Comparison of ENCODE assay signal across 25 cellular contexts in the genomic region with DNA sequence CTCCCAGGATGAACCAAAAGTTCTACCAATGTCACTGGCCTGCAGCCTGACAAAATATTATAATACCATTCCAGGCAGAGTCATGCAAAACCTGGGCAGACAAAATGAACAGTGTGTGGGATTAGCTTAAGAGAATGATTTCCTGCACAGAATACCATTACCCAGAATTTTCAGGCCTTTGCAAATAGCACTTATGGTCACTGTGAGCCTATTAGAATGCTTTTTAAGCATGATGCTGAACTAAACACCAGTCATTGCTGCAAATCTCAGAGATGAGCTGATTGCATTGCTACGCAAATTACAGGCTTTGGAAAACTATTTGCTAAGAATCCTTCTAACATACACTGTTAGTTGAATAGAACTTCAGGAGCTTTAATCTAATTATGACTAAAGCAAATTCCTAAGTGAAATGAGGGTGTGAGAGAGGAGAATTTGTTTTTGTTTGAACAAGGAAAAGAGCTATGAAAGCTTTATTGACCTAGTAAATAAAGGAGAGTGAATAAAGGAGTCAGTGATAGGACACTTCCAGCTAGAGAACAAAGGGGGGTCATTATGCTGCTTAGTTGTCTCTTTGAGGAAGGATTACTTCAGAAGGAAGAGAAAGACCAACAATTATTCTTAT.
DNase-seq lines count a peak whose midpoint lies in the region; ATAC-seq, FAIRE-seq and TF ChIP-seq lines count a peak whose summit lies in the region.
"Had no signal": no experiment of that assay in that cellular context is flagged by ENCODE, and none has a peak within 500 bp of the region (broad histone marks: within the 10 kb centered on the region; RNA-seq: fewer than 3 reads in every experiment).

No MANE protein-coding gene starts in this region.

- H3K36me3 ChIP-seq in ectodermal cell (ENCODE audit: control insufficient read depth, insufficient read depth, low read length): no peaks in the 10 kb centered on the region
- H3K36me3 ChIP-seq in colonic mucosa: no peaks in the 10 kb centered on the region
- H3K36me3 ChIP-seq: ovary, thoracic aorta had no signal

- no peaks in the 10 kb centered on the region for H3K27me3 ChIP-seq in ectodermal cell (ENCODE audit: control insufficient read depth, insufficient read depth, low read length, poor library complexity, severe bottlenecking)
- no peaks in the 10 kb centered on the region for H3K27me3 ChIP-seq in colonic mucosa
- H3K27me3 ChIP-seq: ovary had no signal

- intact Hi-C loops in colonic mucosa (cut with DNase I): no loop called here

- TF ChIP-seq CTCF in nephron progenitor cell (IDR thresholded peaks at IDR 0.05) (no peak), colonic mucosa (IDR thresholded peaks at IDR 0.05) (no peak)

- 29% methylated on average over 1 of the region's 1 CpG; no CpG with 5 or more reads in 1 of the 2 experiments for WGBS in ectodermal cell, 2 experiments

- DNase-seq in EH (ENCODE audit: low read depth): peak; percentile 9
- peak; percentile 34 to 61 for DNase-seq in NCI-H1930 (lab: John Stamatoyannopoulos, UW)
- DNase-seq in nephron progenitor cell: no peak
- DNase-seq in HTR-8/SVneo (ENCODE audit: insufficient read length, low spot score): no peak
- no peak for DNase-seq in erythroblast (lab: John Stamatoyannopoulos, UW)
- no peak for DNase-seq in colonic mucosa
- DNase-seq: ACHN; activated CD4-positive, alpha-beta T cell treated with anti-CD3 and anti-CD28 coated beads for 4 hours; activated naive CD4-positive, alpha-beta T cell treated with anti-CD3 and anti-CD28 coated beads, Interleukin-2, amount 10 ng/mL, durations not matched to agents 7 days and 5 days; activated T-cell treated with anti-CD3 and anti-CD28 coated beads, Interleukin-2, amount 50 U/mL, for 72 hours; anterior cingulate cortex; C1 segment of cervical spinal cord; cerebellar nuclear complex; effector CD8-positive, alpha-beta T cell; MV-4-11; NCI-H2107; NCI-H510A treated with DMSO at 0.1 percent for 48 hours; ovary; Right ventricle myocardium superior; stimulated activated naive B cell treated with anti-CD40 and anti-IgM and Interleukin-4, amounts not matched to agents 10 μg/mL and 1 μg/mL and 100 μg/mL, for 72 hours; SW 1271 had no signal

- H3K27ac ChIP-seq in ectodermal cell (ENCODE audit: insufficient read depth, low read depth, low read length, poor library complexity, severe bottlenecking): peak overlapping the region; percentile 62
- no peak overlapping the region for H3K27ac ChIP-seq in colonic mucosa
- H3K27ac ChIP-seq: ovary, thoracic aorta had no signal

- H3K9ac ChIP-seq in colonic mucosa (ENCODE audit: low read depth in 2 of 2, low read length in 2 of 2): no peak overlapping the region

- peaks cover 12% of the 10 kb centered on the region for H3K9me3 Mint-ChIP-seq in nephron progenitor cell
- H3K9me3 Mint-ChIP-seq: activated naive CD4-positive, alpha-beta T cell treated with anti-CD3 and anti-CD28 coated beads, Interleukin-2, amount 10 ng/mL, durations not matched to agents 7 days and 5 days; activated T-cell treated with anti-CD3 and anti-CD28 coated beads, Interleukin-2, amount 50 U/mL, for 72 hours; stimulated activated naive B cell treated with anti-CD40 and anti-IgM and Interleukin-4, amounts not matched to agents 10 μg/mL and 1 μg/mL and 100 μg/mL, for 72 hours had no signal

- H3K4me1 ChIP-seq in ectodermal cell (ENCODE audit: control insufficient read depth, insufficient read depth, low read length): peaks cover 21% of the 10 kb centered on the region
- no peaks in the 10 kb centered on the region for H3K4me1 ChIP-seq in colonic mucosa

- ATAC-seq in HG02623 (IDR thresholded peaks at IDR 0.05; ENCODE audit: unreplicated experiment): no peak
- ATAC-seq: activated T-cell treated with anti-CD3 and anti-CD28 coated beads, Interleukin-2, amount 50 U/mL, for 72 hours; K562; stimulated activated naive B cell treated with anti-CD40 and anti-IgM and Interleukin-4, amounts not matched to agents 10 μg/mL and 1 μg/mL and 100 μg/mL, for 72 hours had no signal

- no peaks in the 10 kb centered on the region for H3K9me3 ChIP-seq in ectodermal cell (ENCODE audit: control insufficient read depth, low read length)
- no peaks in the 10 kb centered on the region for H3K9me3 ChIP-seq in colonic mucosa
- H3K9me3 ChIP-seq: ovary, thoracic aorta had no signal

- FAIRE-seq in HTR-8/SVneo (lab: Jason Lieb, UNC): no peak
- FAIRE-seq: K562 had no signal

- H3K27ac Mint-ChIP-seq in nephron progenitor cell: peak overlapping the region; percentile 16
- H3K27ac Mint-ChIP-seq: activated naive CD4-positive, alpha-beta T cell treated with anti-CD3 and anti-CD28 coated beads, Interleukin-2, amount 10 ng/mL, durations not matched to agents 7 days and 5 days; activated T-cell treated with anti-CD3 and anti-CD28 coated beads, Interleukin-2, amount 50 U/mL, for 72 hours; stimulated activated naive B cell treated with anti-CD40 and anti-IgM and Interleukin-4, amounts not matched to agents 10 μg/mL and 1 μg/mL and 100 μg/mL, for 72 hours had no signal

- peak overlapping the region; percentile 7 for H3K4me3 Mint-ChIP-seq in nephron progenitor cell
- H3K4me3 Mint-ChIP-seq: activated naive CD4-positive, alpha-beta T cell treated with anti-CD3 and anti-CD28 coated beads, Interleukin-2, amount 10 ng/mL, durations not matched to agents 7 days and 5 days; activated T-cell treated with anti-CD3 and anti-CD28 coated beads, Interleukin-2, amount 50 U/mL, for 72 hours; stimulated activated naive B cell treated with anti-CD40 and anti-IgM and Interleukin-4, amounts not matched to agents 10 μg/mL and 1 μg/mL and 100 μg/mL, for 72 hours had no signal

- peaks cover 38% of the 10 kb centered on the region for H3K4me1 Mint-ChIP-seq in nephron progenitor cell
- H3K4me1 Mint-ChIP-seq: activated naive CD4-positive, alpha-beta T cell treated with anti-CD3 and anti-CD28 coated beads, Interleukin-2, amount 10 ng/mL, durations not matched to agents 7 days and 5 days; stimulated activated naive B cell treated with anti-CD40 and anti-IgM and Interleukin-4, amounts not matched to agents 10 μg/mL and 1 μg/mL and 100 μg/mL, for 72 hours had no signal

- no peaks in the 10 kb centered on the region for H3K36me3 Mint-ChIP-seq in nephron progenitor cell (ENCODE audit: low read depth)
- H3K36me3 Mint-ChIP-seq: activated naive CD4-positive, alpha-beta T cell treated with anti-CD3 and anti-CD28 coated beads, Interleukin-2, amount 10 ng/mL, durations not matched to agents 7 days and 5 days; stimulated activated naive B cell treated with anti-CD40 and anti-IgM and Interleukin-4, amounts not matched to agents 10 μg/mL and 1 μg/mL and 100 μg/mL, for 72 hours had no signal

- peaks cover 8% of the 10 kb centered on the region for H3K27me3 Mint-ChIP-seq in nephron progenitor cell (ENCODE audit: low read depth, poor library complexity)
- H3K27me3 Mint-ChIP-seq: activated naive CD4-positive, alpha-beta T cell treated with anti-CD3 and anti-CD28 coated beads, Interleukin-2, amount 10 ng/mL, durations not matched to agents 7 days and 5 days had no signal

- no peak for TF ChIP-seq POLR2A in erythroblast (IDR thresholded peaks at IDR 0.05; ENCODE audit: low read length)

- H3K4me3 ChIP-seq in ectodermal cell (ENCODE audit: insufficient read depth, low read depth, low read length) (no peak overlapping the region), colonic mucosa (no peak overlapping the region)
- H3K4me3 ChIP-seq: K562, ovary, thoracic aorta had no signal

Comparison
In these comparisons a context has a peak if more than half of its experiments do, and no peak if none do; other contexts are left out.
1. DNase-seq: peak in EH (single experiment) and NCI-H1930 (2 of 2); none in nephron progenitor cell (single experiment), HTR-8/SVneo (single experiment), erythroblast (0 of 2) and colonic mucosa (single experiment).